8 cellular contexts compared by ENCODE assay signal in genomic region chrX:100731441-100732281, GRCh38. TPM values are rescaled to one million over a fixed set of nuclear protein-coding genes. Genes with fewer than 3 reads are reported as not detected.
DNase-seq lines count a peak whose midpoint lies in the region; ATAC-seq and TF ChIP-seq lines count a peak whose summit lies in the region.

Gene SYTL4 (minus strand): TSS chrX:100732121. CDS start chrX:100702037, 30,084 bp downstream.

- peaks cover 0 to 18% of the 10 kb centered on the region in 2 donors for H3K27me3 ChIP-seq in stomach smooth muscle (ENCODE audit: control insufficient read depth in 1 of 2, insufficient read depth in 2 of 2, low read length in 2 of 2)

- peaks cover 0 to 3% of the 10 kb centered on the region in 2 donors for H3K36me3 ChIP-seq in stomach smooth muscle (ENCODE audit: control insufficient read depth in 2 of 2, insufficient read depth in 2 of 2, low read length in 2 of 2)

- H3K9me3 ChIP-seq in stomach smooth muscle (ENCODE audit: control insufficient read depth in 2 of 2, low read length in 2 of 2), result no peaks in the 10 kb centered on the region

- no peak for TF ChIP-seq CTCF in MCF 10A (IDR thresholded peaks at IDR 0.05; ENCODE audit: unreplicated experiment)

- ATAC-seq in HG03460 (IDR thresholded peaks at IDR 0.05; ENCODE audit: unreplicated experiment) (no peak), HG03432 (IDR thresholded peaks at IDR 0.05; ENCODE audit: unreplicated experiment) (no peak)

- no peak within 1 kb of the TSS for H3K27ac Mint-ChIP-seq in MCF 10A (ENCODE audit: low read depth, unreplicated experiment)

- H3K9me3 Mint-ChIP-seq in MCF 10A (ENCODE audit: unreplicated experiment), result no peaks in the 10 kb centered on the region

- peak; percentile 1 for DNase-seq in stimulated activated CD4-positive, alpha-beta T cell treated with anti-CD3 and anti-CD28 coated beads, Interleukin-15, amount 100 ng/mL, for 24 hours
- DNase-seq in stimulated activated CD4-positive, alpha-beta T cell treated with anti-CD3 and anti-CD28 coated beads, Interleukin-2, amount 100 ng/mL, for 48 hours, result no peak
- DNase-seq in MCF 10A (ENCODE audit: unreplicated experiment) (peak; percentile 15), kidney glomerular epithelial cell (lab: John Stamatoyannopoulos, UW) (peak; percentile 3), CD1c-positive myeloid dendritic cell (ENCODE audit: extremely low spot score) (no peak)

- intact Hi-C loops in MCF 10A (cut with micrococcal nuclease), result no loop called here

- POLR2A ChIA-PET in MCF 10A (lab: Yijun Ruan, JAX), result interaction anchor here (0.9 to 1.2 kb wide), 2 partner anchors 10 to 13 kb away, joined by 3 to 4 read pairs; no protein-coding TSS in a partner anchor

- CTCF ChIA-PET in MCF 10A (lab: Yijun Ruan, JAX), result interaction anchor here (0.5 to 2.7 kb wide), 7 partner anchors 19 to 89 kb away, joined by 3 to 17 read pairs (median 3); partner anchors contain the start of gene CSTF2

- H3K9ac ChIP-seq in stomach smooth muscle (ENCODE audit: low read length in 2 of 2), result peak within 1 kb of the TSS; percentile 58 to 68

- H3K4me3 ChIP-seq in stomach smooth muscle (ENCODE audit: low read length in 2 of 2), result peak within 1 kb of the TSS; percentile 69 to 78

- H3K36me3 Mint-ChIP-seq in MCF 10A (ENCODE audit: insufficient read depth, unreplicated experiment), result peaks cover 5% of the 10 kb centered on the region

- BruUV-seq in MCF 10A (replicated peaks; lab: Mats Ljungman, UMichigan), result no TSS peak

- peak within 1 kb of the TSS; percentile 84 for H3K4me3 Mint-ChIP-seq in MCF 10A (ENCODE audit: unreplicated experiment)

- H3K27ac ChIP-seq in stomach smooth muscle (ENCODE audit: low read length), result no peak within 1 kb of the TSS

- H3K4me1 Mint-ChIP-seq in MCF 10A (ENCODE audit: insufficient read depth, unreplicated experiment), result no peaks in the 10 kb centered on the region

- peaks cover 68% of the 10 kb centered on the region for H3K27me3 Mint-ChIP-seq in MCF 10A (ENCODE audit: insufficient read depth, unreplicated experiment)

- peaks cover 3% of the 10 kb centered on the region for H3K4me1 ChIP-seq in stomach smooth muscle (ENCODE audit: control insufficient read depth, insufficient read depth, low read length)

RNA-seq across cellular contexts. Expression of gene SYTL4, which starts in this region (rescaled TPM):
- 1.9 and 2.1 TPM in 2 replicates for total RNA-seq in MCF 10A (2022)

Comparison
In these comparisons a context has a peak if more than half of its experiments do, and no peak if none do; other contexts are left out.
1. DNase-seq: peak in stimulated activated CD4-positive, alpha-beta T cell treated with anti-CD3 and anti-CD28 coated beads, Interleukin-15, amount 100 ng/mL, for 24 hours (single experiment), MCF 10A (single experiment) and kidney glomerular epithelial cell (single experiment); none in stimulated activated CD4-positive, alpha-beta T cell treated with anti-CD3 and anti-CD28 coated beads, Interleukin-2, amount 100 ng/mL, for 48 hours (0 of 2) and CD1c-positive myeloid dendritic cell (single experiment).